ENCODE assay signal across 21 cellular contexts in genomic region chr2:28002181-28002580, GRCh38.
"Had no signal": no experiment of that assay in that cellular context is flagged by ENCODE, and none has a peak within 500 bp of the region (broad histone marks: within the 10 kb centered on the region; RNA-seq: fewer than 3 reads in every experiment).

No MANE protein-coding gene starts in this region.

- H3K4me3 ChIP-seq: colonic mucosa, hepatocyte, psoas muscle, right lobe of liver, tibial artery, upper lobe of left lung, uterus had no signal

- H3K27ac ChIP-seq: colonic mucosa, foreskin keratinocyte, hepatocyte, neutrophil, psoas muscle, right lobe of liver, tibial artery, upper lobe of left lung, uterus had no signal

- DNase-seq: colonic mucosa; dermis blood vessel endothelial cell; erythroblast; foreskin keratinocyte; head of caudate nucleus; mammary epithelial cell; naive thymus-derived CD8-positive, alpha-beta T cell; psoas muscle; retina; right lobe of liver; stimulated activated CD4-positive, alpha-beta T cell treated with anti-CD3 and anti-CD28 coated beads, Interleukin-4, amount 100 ng/mL, for 1 hour; stimulated activated CD8-positive, alpha-beta memory T cell treated with anti-CD3 and anti-CD28 coated beads, Interleukin-4, amount 100 ng/mL, for 48 hours; stimulated activated naive CD8-positive, alpha-beta T cell treated with anti-CD3 and anti-CD28 coated beads, Interleukin-15, Interleukin-2, amounts not matched to agents 100 U/mL and 50 U/mL, for 24 hours; tibial artery; upper lobe of left lung; uterus had no signal

- H3K27me3 ChIP-seq: colonic mucosa, foreskin keratinocyte, hepatocyte, neutrophil, right lobe of liver, tibial artery, upper lobe of left lung, uterus had no signal

- H3K36me3 ChIP-seq: colonic mucosa, neutrophil, right lobe of liver, tibial artery, upper lobe of left lung, uterus had no signal

- FAIRE-seq: endothelial cell of umbilical vein had no signal

- H3K4me2 ChIP-seq: hepatocyte had no signal

- ATAC-seq: foreskin keratinocyte; left lobe of liver; naive thymus-derived CD8-positive, alpha-beta T cell; psoas muscle; right lobe of liver; stimulated activated effector memory CD8-positive, alpha-beta T cell treated with anti-CD3 and anti-CD28 coated beads, Interleukin-12 subunit alpha, Interleukin-12 subunit beta, amount 100 ng/mL, for 72 hours; stimulated activated naive CD8-positive, alpha-beta T cell treated with anti-CD3 and anti-CD28 coated beads, Interleukin-15, Interleukin-2, amounts not matched to agents 100 U/mL and 50 U/mL, for 24 hours had no signal

- H3K4me1 ChIP-seq: colonic mucosa, right lobe of liver, upper lobe of left lung, uterus had no signal

- H2AFZ ChIP-seq: hepatocyte had no signal

- H3K9me3 ChIP-seq: colonic mucosa, neutrophil, psoas muscle, right lobe of liver, tibial artery, upper lobe of left lung, uterus had no signal
